Comparison of ENCODE assay signal across 23 cellular contexts in the genomic region with DNA sequence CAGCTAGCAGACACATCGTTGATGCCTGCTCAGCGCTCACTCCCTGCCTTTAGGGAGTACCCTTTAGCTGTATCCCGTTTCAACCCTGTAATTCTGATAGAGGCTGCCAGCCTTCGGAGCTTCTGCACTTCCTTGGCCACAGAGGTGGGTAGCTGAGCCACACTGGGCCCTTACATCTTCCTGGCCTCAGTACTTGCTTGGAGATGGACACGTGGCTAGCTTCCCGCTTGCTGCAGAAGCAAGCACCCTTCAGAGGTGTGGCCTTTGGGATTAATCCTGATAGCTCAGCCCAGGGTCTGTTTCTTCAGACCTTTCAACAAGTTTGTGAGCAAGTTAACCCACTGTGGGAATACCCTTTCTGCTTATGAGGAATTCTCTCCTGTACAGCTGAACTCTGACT. TPM values are rescaled to one million over a fixed set of nuclear protein-coding genes. Genes with fewer than 3 reads are reported as not detected.
A peak's percentile ranks its signal among the peaks of the same experiment; 100 is the strongest.
DNase-seq lines count a peak whose midpoint lies in the region; ATAC-seq, FAIRE-seq and TF ChIP-seq lines count a peak whose summit lies in the region.
"Had no signal": no experiment of that assay in that cellular context is flagged by ENCODE, and none has a peak within 500 bp of the region (broad histone marks: within the 10 kb centered on the region; RNA-seq: fewer than 3 reads in every experiment).

No MANE protein-coding gene starts in this region.

- no peak for TF ChIP-seq POLR2A in H1 (IDR thresholded peaks at IDR 0.05; ENCODE audit: control extremely low read depth in 1 of 2, low read depth in 2 of 2, low read length in 2 of 2)

- no peak overlapping the region for H2BK20ac ChIP-seq in H1 (ENCODE audit: low read length)

- H3K79me2 ChIP-seq in PC-9 (ENCODE audit: low read depth) (no peaks in the 10 kb centered on the region), H1 (ENCODE audit: control insufficient read depth in 1 of 2, insufficient read depth in 2 of 2, low read length in 2 of 2) (no peaks in the 10 kb centered on the region)

- H2BK5ac ChIP-seq in H1 (ENCODE audit: low read depth, low read length) = no peak overlapping the region

- no peaks in the 10 kb centered on the region for H3K9me3 ChIP-seq in PC-9 (ENCODE audit: insufficient read depth, low read depth)
- H3K9me3 ChIP-seq in H1 (ENCODE audit: insufficient read depth in 2 of 2, low read depth in 1 of 2, low read length in 1 of 2) = no peaks in the 10 kb centered on the region
- H3K9me3 ChIP-seq: BE2C had no signal

- no peak overlapping the region for H2AK5ac ChIP-seq in H1 (ENCODE audit: low read depth, low read length)

- no peak overlapping the region for H3K14ac ChIP-seq in H1 (ENCODE audit: insufficient read length)

- H3K27me3 Mint-ChIP-seq in T-cell = peaks cover 17 to 19% of the 10 kb centered on the region in 2 donors

- no peak overlapping the region for H3K27ac Mint-ChIP-seq in T-cell
- H3K27ac Mint-ChIP-seq: CD4-positive, CD25-positive, alpha-beta regulatory T cell; CD8-positive, alpha-beta memory T cell; IgD-negative memory B cell had no signal

- H2BK12ac ChIP-seq in H1 (ENCODE audit: low read depth, low read length) = no peak overlapping the region

- H3K36me3 Mint-ChIP-seq in T-cell = no peaks in the 10 kb centered on the region
- H3K36me3 Mint-ChIP-seq: CD4-positive, CD25-positive, alpha-beta regulatory T cell; IgD-negative memory B cell had no signal

- no peaks in the 10 kb centered on the region for H3K79me1 ChIP-seq in H1 (ENCODE audit: low read depth, low read length)

- no peak for TF ChIP-seq EP300 in H1 (IDR thresholded peaks at IDR 0.05; ENCODE audit: borderline replicate concordance in 1 of 2, low read depth in 2 of 2, low read length in 2 of 2)

- peaks cover 4% of the 10 kb centered on the region; the same call in 1 of the 2 replicates for H3K4me1 ChIP-seq in PC-9 (replicated peaks; ENCODE audit: insufficient read depth)
- no peaks in the 10 kb centered on the region for H3K4me1 ChIP-seq in H1 (replicated peaks in 1 of 4; ENCODE audit: control insufficient read depth in 3 of 4, insufficient read depth in 4 of 4, low read length in 3 of 4)
- H3K4me1 ChIP-seq: BE2C had no signal

- no peak overlapping the region for H3K18ac ChIP-seq in H1 (ENCODE audit: extremely low read depth, low read length)

- no peak overlapping the region for H4K8ac ChIP-seq in H1 (ENCODE audit: extremely low read depth, insufficient read depth, low read length)

- H3K9me2 ChIP-seq in PC-9 (ENCODE audit: insufficient read depth) = no peaks in the 10 kb centered on the region

- TF ChIP-seq CTCF in PC-9 (conservative IDR thresholded peaks at IDR 0.05) (no peak), H1 (IDR thresholded peaks at IDR 0.05; ENCODE audit: control extremely low read depth in 1 of 3, insufficient read depth in 1 of 3, low read depth in 1 of 3, low read length in 3 of 3) (no peak)

- H3K27me3 ChIP-seq in PC-9 (ENCODE audit: insufficient read depth, low read depth) (no peaks in the 10 kb centered on the region), H1 (replicated peaks in 1 of 4; ENCODE audit: control insufficient read depth in 3 of 4, extremely low read depth in 1 of 4, insufficient read depth in 3 of 4, low read length in 3 of 4) (no peaks in the 10 kb centered on the region)
- H3K27me3 ChIP-seq: BE2C had no signal

- H3K23me2 ChIP-seq in H1 (ENCODE audit: low read depth, low read length) = no peaks in the 10 kb centered on the region

- 0 out of 2 replicates have a peak, but pooled peaks cover 7% of the 10 kb centered on the region for H3F3A ChIP-seq in PC-9 (ENCODE audit: insufficient read depth, low read depth)

- no TSS peak for BruUV-seq in PC-9 (replicated peaks; lab: Mats Ljungman, UMichigan)

- no peak for TF ChIP-seq RAD21 in H1 (IDR thresholded peaks at IDR 0.05 in 1 of 2, conservative IDR thresholded peaks at IDR 0.05 in 1 of 2; ENCODE audit: low read depth in 2 of 2, low read length in 2 of 2)

- no peak overlapping the region for H3K9ac ChIP-seq in H1 (replicated peaks in 1 of 4; ENCODE audit: extremely low read depth in 1 of 4, low read depth in 3 of 4, low read length in 3 of 4)

- H4K20me1 ChIP-seq in PC-9 (ENCODE audit: insufficient read depth) (no peaks in the 10 kb centered on the region), H1 (replicated peaks in 1 of 2; ENCODE audit: control insufficient read depth in 1 of 2, insufficient read depth in 2 of 2, low read length in 2 of 2) (no peaks in the 10 kb centered on the region)

- H3K56ac ChIP-seq in H1 (replicated peaks; ENCODE audit: insufficient read length, low read depth, low read length) = no peak overlapping the region

- H3K4me2 ChIP-seq in PC-9 = 0 out of 2 replicates have a peak overlapping the region, but pooled peaks have one; percentile 27
- H3K4me2 ChIP-seq in H1 (ENCODE audit: insufficient read depth in 1 of 2, low read depth in 2 of 2, low read length in 2 of 2) = no peak overlapping the region

- CTCF ChIA-PET in PC-9 (lab: Charles Lee) (no interaction called here), H1 (lab: Charles Lee; ENCODE audit: partially characterized antibody) (interaction anchor here (1.3 to 3.4 kb wide), 3 partner anchors 11 to 33 kb away, joined by 3 to 10 read pairs (median 8); no protein-coding TSS in a partner anchor), T-cell (lab: Charles Lee) (interaction anchor here in 1 of 2 donors (0.6 kb wide), 2 partner anchors 13 to 98 kb away, joined by 3 to 4 read pairs; no protein-coding TSS in a partner anchor)

- H3K36me3 ChIP-seq in PC-9 (ENCODE audit: low read depth) = no peaks in the 10 kb centered on the region
- no peaks in the 10 kb centered on the region for H3K36me3 ChIP-seq in H1 (ENCODE audit: control insufficient read depth in 2 of 4, insufficient read depth in 4 of 4, low read length in 3 of 4)
- H3K36me3 ChIP-seq: BE2C had no signal

- ATAC-seq in HG03439 (IDR thresholded peaks at IDR 0.05; ENCODE audit: unreplicated experiment) (no peak), HG02763 (IDR thresholded peaks at IDR 0.05; ENCODE audit: unreplicated experiment) (no peak), T-cell (replicated peaks in 1 of 4) (no peak)

- H3K4me3 Mint-ChIP-seq in T-cell = no peak overlapping the region
- H3K4me3 Mint-ChIP-seq: CD4-positive, CD25-positive, alpha-beta regulatory T cell; CD8-positive, alpha-beta memory T cell; IgD-negative memory B cell had no signal

- no peak overlapping the region for H4K5ac ChIP-seq in H1 (ENCODE audit: insufficient read length, low read depth, low read length)

- H2BK15ac ChIP-seq in H1 (ENCODE audit: low read length) = no peak overlapping the region

- DNase-seq in NCI-H82 (lab: John Stamatoyannopoulos, UW) = peak; percentile 15
- DNase-seq in NCI-H82 treated with DMSO at 0.1 percent for 48 hours (lab: John Stamatoyannopoulos, UW; ENCODE audit: unreplicated experiment) = no peak
- peak in 1 of 2 experiments; percentile 65 for DNase-seq in PC-9
- no peak for DNase-seq in H1 (ENCODE audit: low read depth in 1 of 2, low spot score in 2 of 2)
- no peak for DNase-seq in DMS79 treated with DMSO at 0.1 percent for 48 hours (lab: John Stamatoyannopoulos, UW)
- DNase-seq in T-cell = no peak
- DNase-seq: ACHN; BE2C; C1 segment of cervical spinal cord; CD4-positive, CD25-positive, alpha-beta regulatory T cell; CD8-positive, alpha-beta memory T cell; COR-L47; DMS 273 treated with DMSO at 0.1 percent for 48 hours; DMS53; HCEC 1CT; KG1 had no signal

- no peak for FAIRE-seq in H1 (lab: Jason Lieb, UNC)
- FAIRE-seq: G401.6, GM12891, GM19239, HTR-8/SVneo had no signal

- no peak overlapping the region for H3K4ac ChIP-seq in H1 (replicated peaks; ENCODE audit: insufficient read length, low read depth, low read length)

- POLR2A ChIA-PET in PC-9 (lab: Charles Lee; ENCODE audit: unreplicated experiment) (no interaction called here), H1 (lab: Charles Lee; ENCODE audit: partially characterized antibody) (interaction anchor here (2.1 kb wide), 1 partner anchor 15 kb away, joined by 5 read pairs; no protein-coding TSS in a partner anchor), T-cell (lab: Charles Lee) (no interaction called here)

- WGBS in H1 (ENCODE audit: extremely low coverage in 1 of 2, insufficient coverage in 1 of 2, insufficient read length in 1 of 2, insufficient replicate concordance in 2 of 2, low coverage in 1 of 2, low lambda C conversion rate in 2 of 2, missing lambda C conversion rate in 1 of 2), 2 experiments = 94% methylated on average over 6 of the region's 6 CpGs; no CpG with 5 or more reads in 1 of the 2 experiments

- H4K91ac ChIP-seq in H1 (replicated peaks; ENCODE audit: insufficient read length, low read length) = no peak overlapping the region

- no peaks in the 10 kb centered on the region for H3K4me1 Mint-ChIP-seq in T-cell
- H3K4me1 Mint-ChIP-seq: CD4-positive, CD25-positive, alpha-beta regulatory T cell; CD8-positive, alpha-beta memory T cell had no signal

- H2BK120ac ChIP-seq in H1 (replicated peaks; ENCODE audit: low read depth, low read length) = no peak overlapping the region

- H3K9me3 Mint-ChIP-seq in T-cell = no peaks in the 10 kb centered on the region

- H3K23ac ChIP-seq in H1 (ENCODE audit: insufficient read length) = no peak overlapping the region

- intact Hi-C loops in PC-9 (cut with micrococcal nuclease; ENCODE audit: unreplicated experiment) = no loop called here

- H3K27ac ChIP-seq in PC-9 (no peak overlapping the region), H1 (ENCODE audit: low read depth, low read length) (no peak overlapping the region)

- H2AFZ ChIP-seq in PC-9 (no peak overlapping the region), H1 (ENCODE audit: low read length) (peak overlapping the region; percentile 73; the same call in 1 of the 2 replicates)

- H3K4me3 ChIP-seq in PC-9 = no peak overlapping the region
- no peak overlapping the region for H3K4me3 ChIP-seq in H1 (ENCODE audit: extremely low read depth in 1 of 4, insufficient read depth in 2 of 4, low read depth in 3 of 4, low read length in 4 of 4)

RNA-seq across cellular contexts. Expression of a gene that starts 14.2 kb away (rescaled TPM):
- total RNA-seq in PC-9 (2021) = 20.6 and 27.4 TPM in 2 replicates
- 15.9 and 16.0 TPM in 2 replicates for total RNA-seq in H1 (2021; fragmentation: NEBNext Ultra II Directional; extraction: Animal tissue kit (Norgen Biotek cat#: 25700))
- 15.8 and 17.9 TPM in 2 replicates for polyA plus RNA-seq in H1 (2011; rRNA removed)
- 13.1 TPM for polyA plus RNA-seq in H1 (2011; cell fraction: cytosol; rRNA removed)
- 30.0 TPM for polyA plus RNA-seq in H1 (2011; cell fraction: nucleus; rRNA removed)
- 11.6 to 16.3 TPM (median 12.9 TPM) in 4 replicates for polyA plus RNA-seq in H1 (2012, experiment 1 of 2)
- polyA plus RNA-seq in H1 (2012, experiment 2 of 2) = 3.5 TPM
- 11.7 TPM for polyA plus RNA-seq in H1 (2013, experiment 1 of 2)
- 10.7 TPM for polyA plus RNA-seq in H1 (2013, experiment 2 of 2)
- 29.7 and 29.9 TPM in 2 replicates for polyA minus RNA-seq in H1 (2011; rRNA and poly(A)+ RNA removed)
- 10.3 TPM for polyA minus RNA-seq in H1 (2011; cell fraction: cytosol; rRNA and poly(A)+ RNA removed)
- 35.6 TPM for polyA minus RNA-seq in H1 (2011; cell fraction: nucleus; rRNA and poly(A)+ RNA removed)
- total RNA-seq in T-cell = 10 to 100 TPM; 10.7 to 17.9 (median 13.0) TPM

RNA-seq across cellular contexts. Expression of a gene that starts 15.3 kb away (rescaled TPM):
- 0.55 and 1.4 TPM in 2 replicates for total RNA-seq in PC-9 (2021)
- total RNA-seq in H1 (2021; fragmentation: NEBNext Ultra II Directional; extraction: Animal tissue kit (Norgen Biotek cat#: 25700)) = 2.7 TPM in 2 replicates
- polyA plus RNA-seq in H1 (2011; rRNA removed) = 1.1 and 1.6 TPM in 2 replicates
- polyA plus RNA-seq in H1 (2011; cell fraction: cytosol; rRNA removed) = 1.4 TPM
- polyA plus RNA-seq in H1 (2011; cell fraction: nucleus; rRNA removed) = 0.61 TPM
- polyA plus RNA-seq in H1 (2012, experiment 1 of 2) = 1.4 to 2.2 TPM (median 1.9 TPM) in 4 replicates
- 0.63 TPM for polyA plus RNA-seq in H1 (2012, experiment 2 of 2)
- 0.85 TPM for polyA plus RNA-seq in H1 (2013, experiment 1 of 2)
- polyA plus RNA-seq in H1 (2013, experiment 2 of 2) = 0.90 TPM
- 1.6 TPM in 2 replicates for polyA minus RNA-seq in H1 (2011; rRNA and poly(A)+ RNA removed)
- polyA minus RNA-seq in H1 (2011; cell fraction: cytosol; rRNA and poly(A)+ RNA removed) = 2.1 TPM
- 0.60 TPM for polyA minus RNA-seq in H1 (2011; cell fraction: nucleus; rRNA and poly(A)+ RNA removed)
- total RNA-seq in T-cell = under 1 TPM in 4 of 5 donors, not detected in 1; 0.05 to 0.41 (median 0.19) TPM
- total RNA-seq: CD8-positive, alpha-beta memory T cell had no signal
- polyA plus RNA-seq: CD4-positive, CD25-positive, alpha-beta regulatory T cell; CD8-positive, alpha-beta memory T cell had no signal
